Comparison of ENCODE assay signal across 20 cellular contexts in the genomic region with DNA sequence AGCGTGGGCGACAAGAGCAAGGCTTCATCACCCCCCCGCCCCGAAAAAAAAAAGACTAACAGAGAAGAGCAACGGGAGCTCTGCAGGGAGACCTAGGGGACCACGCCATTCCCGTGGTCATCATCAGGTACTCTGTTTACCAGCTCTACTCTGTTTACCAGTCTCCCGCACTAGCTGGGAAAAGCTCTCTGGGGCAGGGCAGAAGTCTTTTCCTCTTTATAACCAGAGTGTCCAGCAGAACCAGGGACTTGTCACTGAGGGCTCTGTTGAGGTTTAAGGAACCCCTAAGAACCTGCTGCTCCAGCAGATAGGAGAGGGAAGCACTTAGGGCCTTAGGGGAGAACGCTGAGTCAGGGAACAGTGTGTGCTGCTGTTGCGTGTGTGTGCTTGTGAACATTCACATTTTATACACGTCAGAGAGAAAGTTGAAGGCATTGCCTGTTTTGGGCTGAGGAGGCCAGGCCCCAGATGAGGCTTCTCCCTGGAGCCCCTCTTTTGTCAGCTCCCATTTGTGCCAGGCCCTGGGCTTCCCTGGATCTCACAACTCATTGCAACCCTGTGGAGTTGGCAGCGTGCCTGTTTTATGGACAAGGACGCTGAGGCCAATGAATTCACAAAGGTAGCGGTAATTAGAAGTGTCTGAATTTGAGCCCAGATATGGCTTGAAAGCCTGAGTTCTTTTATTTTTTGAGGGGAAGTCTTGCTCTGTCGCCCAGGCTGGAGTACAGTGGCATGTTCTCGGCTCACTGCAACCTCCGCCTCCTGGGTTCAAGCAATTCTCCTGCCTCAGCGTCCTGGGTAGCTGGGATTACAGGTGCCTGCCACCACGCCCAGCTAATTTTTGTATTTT. TPM values are rescaled to one million over a fixed set of nuclear protein-coding genes. Genes with fewer than 3 reads are reported as not detected.
DNase-seq lines count a peak whose midpoint lies in the region; ATAC-seq and TF ChIP-seq lines count a peak whose summit lies in the region.
"Had no signal": no experiment of that assay in that cellular context is flagged by ENCODE, and none has a peak within 500 bp of the region (broad histone marks: within the 10 kb centered on the region; RNA-seq: fewer than 3 reads in every experiment).

No MANE protein-coding gene starts in this region.

- no peak overlapping the region for H3K9ac ChIP-seq in liver (ENCODE audit: low read depth in 1 of 2, low read length in 2 of 2)
- H3K9ac ChIP-seq: parathyroid adenoma had no signal

- no peak for TF ChIP-seq CTCF in liver (IDR thresholded peaks at IDR 0.05; ENCODE audit: low read depth, low read length, missing input control)

- peaks cover 23% of the 10 kb centered on the region for H3K4me1 Mint-ChIP-seq in activated CD4-positive, alpha-beta T cell treated with anti-CD3 and anti-CD28 coated beads, Interleukin-2, amount 10 ng/mL, durations not matched to agents 24 days and 14 days
- peaks cover 12% of the 10 kb centered on the region for H3K4me1 Mint-ChIP-seq in activated T-helper 17 cell treated with anti-CD3 and anti-CD28 coated beads, Interleukin-2, amount 50 U/mL, for 72 hours
- H3K4me1 Mint-ChIP-seq: immature natural killer cell had no signal

- H3K27ac ChIP-seq in epithelial cell of prostate, result peak overlapping the region; percentile 74
- H3K27ac ChIP-seq in liver (ENCODE audit: low read depth in 1 of 2, low read length in 2 of 2), result peak overlapping the region in 1 of 2 donors; percentile 50
- H3K27ac ChIP-seq: gastrocnemius medialis, parathyroid adenoma had no signal

- no peaks in the 10 kb centered on the region for H3K27me3 ChIP-seq in liver (ENCODE audit: control insufficient read depth in 4 of 4, insufficient read depth in 4 of 4, low read length in 3 of 4)
- H3K27me3 ChIP-seq: gastrocnemius medialis, Peyer's patch had no signal

- no peaks in the 10 kb centered on the region for H3K36me3 Mint-ChIP-seq in activated CD4-positive, alpha-beta T cell treated with anti-CD3 and anti-CD28 coated beads, Interleukin-2, amount 10 ng/mL, durations not matched to agents 24 days and 14 days (ENCODE audit: low read depth)
- H3K36me3 Mint-ChIP-seq in activated T-helper 17 cell treated with anti-CD3 and anti-CD28 coated beads, Interleukin-2, amount 50 U/mL, for 72 hours (ENCODE audit: low read depth), result no peaks in the 10 kb centered on the region
- H3K36me3 Mint-ChIP-seq: activated naive CD4-positive, alpha-beta T cell treated with anti-CD3 and anti-CD28 coated beads, Interleukin-2, amount 10 ng/mL, durations not matched to agents 7 days and 5 days; T-cell had no signal

- no peaks in the 10 kb centered on the region for H3K27me3 Mint-ChIP-seq in activated CD4-positive, alpha-beta T cell treated with anti-CD3 and anti-CD28 coated beads, Interleukin-2, amount 10 ng/mL, durations not matched to agents 24 days and 14 days
- no peaks in the 10 kb centered on the region for H3K27me3 Mint-ChIP-seq in activated T-helper 17 cell treated with anti-CD3 and anti-CD28 coated beads, Interleukin-2, amount 50 U/mL, for 72 hours
- H3K27me3 Mint-ChIP-seq: activated naive CD4-positive, alpha-beta T cell treated with anti-CD3 and anti-CD28 coated beads, Interleukin-2, amount 10 ng/mL, durations not matched to agents 7 days and 5 days; effector memory CD8-positive, alpha-beta T cell; T-cell had no signal

- no peak overlapping the region for H3K4me3 Mint-ChIP-seq in activated CD4-positive, alpha-beta T cell treated with anti-CD3 and anti-CD28 coated beads, Interleukin-2, amount 10 ng/mL, durations not matched to agents 24 days and 14 days
- H3K4me3 Mint-ChIP-seq in activated T-helper 17 cell treated with anti-CD3 and anti-CD28 coated beads, Interleukin-2, amount 50 U/mL, for 72 hours, result no peak overlapping the region
- H3K4me3 Mint-ChIP-seq: activated naive CD4-positive, alpha-beta T cell treated with anti-CD3 and anti-CD28 coated beads, Interleukin-2, amount 10 ng/mL, durations not matched to agents 7 days and 5 days; effector memory CD8-positive, alpha-beta T cell; H9; immature natural killer cell; T-cell had no signal

- no peaks in the 10 kb centered on the region for H3K9me3 Mint-ChIP-seq in activated CD4-positive, alpha-beta T cell treated with anti-CD3 and anti-CD28 coated beads, Interleukin-2, amount 10 ng/mL, durations not matched to agents 24 days and 14 days
- H3K9me3 Mint-ChIP-seq in activated T-helper 17 cell treated with anti-CD3 and anti-CD28 coated beads, Interleukin-2, amount 50 U/mL, for 72 hours, result no peaks in the 10 kb centered on the region
- H3K9me3 Mint-ChIP-seq: activated naive CD4-positive, alpha-beta T cell treated with anti-CD3 and anti-CD28 coated beads, Interleukin-2, amount 10 ng/mL, durations not matched to agents 7 days and 5 days; effector memory CD8-positive, alpha-beta T cell; H9; immature natural killer cell; T-cell had no signal

- no peaks in the 10 kb centered on the region for H3K36me3 ChIP-seq in liver (ENCODE audit: control insufficient read depth in 4 of 4, insufficient read depth in 3 of 4, low read depth in 1 of 4, low read length in 3 of 4)
- H3K36me3 ChIP-seq: gastrocnemius medialis, Peyer's patch had no signal

- H3K4me1 ChIP-seq in liver (ENCODE audit: control insufficient read depth in 4 of 4, insufficient read depth in 4 of 4, low read length in 3 of 4), result peaks cover 2 to 22% (median 16%) of the 10 kb centered on the region in 4 donors
- H3K4me1 ChIP-seq: gastrocnemius medialis, parathyroid adenoma, Peyer's patch had no signal

- intact Hi-C loops in Right ventricle myocardium inferior (cut with DNase I), result loop anchor here (5.0 kb wide), 1 partner anchor 124 kb away; no protein-coding TSS in a partner anchor
- intact Hi-C loops in cardiac septum (cut with DNase I), result no loop called here
- intact Hi-C loops in activated CD4-positive, alpha-beta T cell treated with anti-CD3 and anti-CD28 coated beads, Interleukin-2, amount 10 ng/mL, durations not matched to agents 24 days and 14 days (cut with micrococcal nuclease), result no loop called here

- H3K9me3 ChIP-seq in liver (ENCODE audit: control insufficient read depth in 4 of 4, low read length in 3 of 4), result no peaks in the 10 kb centered on the region
- H3K9me3 ChIP-seq: gastrocnemius medialis, Peyer's patch had no signal

- DNase-seq in Right ventricle myocardium inferior (ENCODE audit: missing footprints), result peak; percentile 70
- DNase-seq in cardiac septum (ENCODE audit: low spot score), result no peak
- DNase-seq in epithelial cell of prostate (ENCODE audit: low read depth, low spot score), result no peak
- no peak for DNase-seq in NCI-H1436 (lab: John Stamatoyannopoulos, UW)
- DNase-seq in activated CD4-positive, alpha-beta T cell treated with anti-CD3 and anti-CD28 coated beads, Interleukin-2, amount 10 ng/mL, durations not matched to agents 24 days and 14 days, result no peak
- DNase-seq: activated CD4-positive, alpha-beta T cell treated with anti-CD3 and anti-CD28 coated beads for 1 hour; activated naive CD4-positive, alpha-beta T cell treated with anti-CD3 and anti-CD28 coated beads, Interleukin-2, amount 10 ng/mL, durations not matched to agents 7 days and 5 days; effector memory CD8-positive, alpha-beta T cell; GDM1; H9; immature natural killer cell; MV-4-11; T-cell had no signal

- peak; percentile 85 for ATAC-seq in Right ventricle myocardium inferior
- ATAC-seq in GM21390 (IDR thresholded peaks at IDR 0.05; ENCODE audit: unreplicated experiment), result no peak
- no peak for ATAC-seq in activated T-helper 17 cell treated with anti-CD3 and anti-CD28 coated beads, Interleukin-2, amount 50 U/mL, for 72 hours (replicated peaks)
- ATAC-seq: effector memory CD8-positive, alpha-beta T cell; T-cell had no signal

- no peak overlapping the region for H3K4me3 ChIP-seq in liver (ENCODE audit: low read depth in 1 of 3, low read length in 3 of 3)
- H3K4me3 ChIP-seq: gastrocnemius medialis, Peyer's patch had no signal

- TF ChIP-seq RAD21 in liver (IDR thresholded peaks at IDR 0.05), result peak in 1 of 2 donors; percentile 3

- no peak overlapping the region for H3K27ac Mint-ChIP-seq in activated CD4-positive, alpha-beta T cell treated with anti-CD3 and anti-CD28 coated beads, Interleukin-2, amount 10 ng/mL, durations not matched to agents 24 days and 14 days
- H3K27ac Mint-ChIP-seq in activated T-helper 17 cell treated with anti-CD3 and anti-CD28 coated beads, Interleukin-2, amount 50 U/mL, for 72 hours, result no peak overlapping the region
- H3K27ac Mint-ChIP-seq: activated naive CD4-positive, alpha-beta T cell treated with anti-CD3 and anti-CD28 coated beads, Interleukin-2, amount 10 ng/mL, durations not matched to agents 7 days and 5 days; effector memory CD8-positive, alpha-beta T cell; H9; immature natural killer cell had no signal

- 78% methylated on average over 19 of the region's 19 CpGs for WGBS in liver

TF ChIP-seq in liver, 16 proteins besides CTCF, POLR2A, EP300 and RAD21 (continues in another document):
- TF ChIP-seq, protein P1, sequence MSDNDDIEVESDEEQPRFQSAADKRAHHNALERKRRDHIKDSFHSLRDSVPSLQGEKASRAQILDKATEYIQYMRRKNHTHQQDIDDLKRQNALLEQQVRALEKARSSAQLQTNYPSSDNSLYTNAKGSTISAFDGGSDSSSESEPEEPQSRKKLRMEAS (IDR thresholded peaks at IDR 0.05), result no peak
- no peak for TF ChIP-seq EGR1 (IDR thresholded peaks at IDR 0.05; ENCODE audit: low read depth in 2 of 2)
- TF ChIP-seq GABPA (IDR thresholded peaks at IDR 0.05 in 1 of 2, conservative IDR thresholded peaks at IDR 0.05 in 1 of 2), result no peak
- TF ChIP-seq HNF4A (conservative IDR thresholded peaks at IDR 0.05), result no peak
- TF ChIP-seq YY1 (IDR thresholded peaks at IDR 0.05), result no peak
- peak; percentile 47 for TF ChIP-seq SP1 (IDR thresholded peaks at IDR 0.05)

RNA-seq across cellular contexts. Expression of a gene that starts 24.2 kb away (rescaled TPM):
- total RNA-seq in Right ventricle myocardium inferior, result not detected
- 0.19 TPM for total RNA-seq in cardiac septum
- under 1 TPM in 1 of 2 donors, not detected in 1; under 0.01 TPM for total RNA-seq in liver
- polyA plus RNA-seq in liver, result not detected
- not detected in 2 replicates for total RNA-seq in activated CD4-positive, alpha-beta T cell treated with anti-CD3 and anti-CD28 coated beads, Interleukin-2, amount 10 ng/mL, durations not matched to agents 24 days and 14 days
- under 1 TPM in 1 of 2 donors, not detected in 1; 0.21 TPM for total RNA-seq in activated T-helper 17 cell treated with anti-CD3 and anti-CD28 coated beads, Interleukin-2, amount 50 U/mL, for 72 hours
- total RNA-seq: gastrocnemius medialis, H9, Peyer's patch had no signal
- polyA plus RNA-seq: AG04450 had no signal

RNA-seq across cellular contexts. Expression of a gene that starts 35.1 kb away (rescaled TPM):
- total RNA-seq in Right ventricle myocardium inferior (20.6 TPM), cardiac septum (34.4 TPM), liver (100 to 1,000 TPM in 1 of 2 donors, 10 to 100 TPM in 1; 18.2 to 104 TPM)
- polyA plus RNA-seq in liver, result 10 to 100 TPM; 12.1 to 22.4 TPM
- total RNA-seq in activated CD4-positive, alpha-beta T cell treated with anti-CD3 and anti-CD28 coated beads, Interleukin-2, amount 10 ng/mL, durations not matched to agents 24 days and 14 days, result 130 and 133 TPM in 2 replicates
- 10 to 100 TPM; 42.8 to 92.4 TPM for total RNA-seq in activated T-helper 17 cell treated with anti-CD3 and anti-CD28 coated beads, Interleukin-2, amount 50 U/mL, for 72 hours
